Comparison of ENCODE assay signal across 15 cellular contexts in the genomic region with DNA sequence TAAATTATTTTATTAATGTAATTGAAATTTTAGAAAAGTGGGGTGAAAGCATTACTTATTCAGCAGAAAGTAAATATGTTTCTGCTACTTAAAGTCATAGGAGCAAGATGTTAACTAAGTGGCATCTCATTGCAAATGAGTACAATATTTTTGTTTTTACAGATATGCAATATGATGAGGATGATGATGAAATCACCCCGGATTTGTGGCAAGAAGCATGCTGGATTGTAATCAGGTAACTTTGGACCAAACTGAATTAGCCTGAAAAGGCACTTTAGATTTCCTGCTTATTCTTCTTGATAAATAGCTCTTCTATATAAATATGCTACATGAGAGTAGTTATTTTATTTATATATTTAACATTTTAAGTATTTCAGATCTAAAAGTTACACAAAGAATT. TPM values are rescaled to one million over a fixed set of nuclear protein-coding genes. Genes with fewer than 3 reads are reported as not detected.
DNase-seq lines count a peak whose midpoint lies in the region; ATAC-seq and TF ChIP-seq lines count a peak whose summit lies in the region.
"Had no signal": no experiment of that assay in that cellular context is flagged by ENCODE, and none has a peak within 500 bp of the region (broad histone marks: within the 10 kb centered on the region; RNA-seq: fewer than 3 reads in every experiment).

No MANE protein-coding gene starts in this region.

- H3K79me1 ChIP-seq in IMR-90 (ENCODE audit: low read depth in 1 of 2, low read length in 2 of 2) = peaks cover 20 to 46% of the 10 kb centered on the region in 2 experiments

- H2AK5ac ChIP-seq in IMR-90 (ENCODE audit: low read depth, low read length) = no peak overlapping the region

- POLR2A ChIA-PET in IMR-90 (lab: Charles Lee; ENCODE audit: unreplicated experiment) = no interaction called here

- no peak for TF ChIP-seq CTCF in IMR-90 (conservative IDR thresholded peaks at IDR 0.05; ENCODE audit: low read depth, low read length)
- no peak for TF ChIP-seq CTCF in osteocyte (IDR thresholded peaks at IDR 0.05)

- H3K9me1 ChIP-seq in IMR-90 (ENCODE audit: insufficient read depth, low read length) = peaks cover 7% of the 10 kb centered on the region

- peaks cover 20% of the 10 kb centered on the region for H3K4me1 Mint-ChIP-seq in osteocyte (ENCODE audit: unreplicated experiment)

- no peak overlapping the region for H2BK5ac ChIP-seq in IMR-90 (ENCODE audit: low read depth, low read length, poor library complexity, severe bottlenecking)

- no peak overlapping the region for H3K23ac ChIP-seq in IMR-90 (ENCODE audit: low read depth, low read length)

- H3K36me3 Mint-ChIP-seq in osteocyte (ENCODE audit: unreplicated experiment) = peaks cover 35% of the 10 kb centered on the region

- no peak overlapping the region for H3K27ac Mint-ChIP-seq in osteocyte (ENCODE audit: unreplicated experiment)

- no peak overlapping the region for H3K9ac ChIP-seq in IMR-90 (ENCODE audit: low read depth, low read length)
- no peak overlapping the region for H3K9ac ChIP-seq in adipocyte (ENCODE audit: low read length)
- H3K9ac ChIP-seq: GM23248 had no signal

- H3K56ac ChIP-seq in IMR-90 (ENCODE audit: extremely low read depth, insufficient read depth, low read length) = no peak overlapping the region

- no peaks in the 10 kb centered on the region for H3K9me3 Mint-ChIP-seq in osteocyte (ENCODE audit: unreplicated experiment)
- H3K9me3 Mint-ChIP-seq: CD4-positive, alpha-beta memory T cell had no signal

- no peak overlapping the region for H2BK20ac ChIP-seq in IMR-90 (ENCODE audit: low read depth, low read length)

- no peaks in the 10 kb centered on the region for H3K27me3 Mint-ChIP-seq in osteocyte (ENCODE audit: unreplicated experiment)
- H3K27me3 Mint-ChIP-seq: CD4-positive, alpha-beta memory T cell had no signal

- no peak for TF ChIP-seq RAD21 in IMR-90 (IDR thresholded peaks at IDR 0.05; ENCODE audit: low read length)

- no peak overlapping the region for H3K27ac ChIP-seq in IMR-90 (ENCODE audit: insufficient read depth, low read length)
- H3K27ac ChIP-seq: GM23248 had no signal

- H3K4me3 ChIP-seq in IMR-90 (ENCODE audit: insufficient read depth, low read depth, low read length) = no peak overlapping the region
- H3K4me3 ChIP-seq in adipocyte (ENCODE audit: low read length) = no peak overlapping the region
- H3K4me3 ChIP-seq: GM23248 had no signal

- no peak overlapping the region for H2AFZ ChIP-seq in IMR-90 (replicated peaks; ENCODE audit: low read length, poor library complexity)
- H2AFZ ChIP-seq: GM23248 had no signal

- H3K9me3 ChIP-seq in IMR-90 (ENCODE audit: control insufficient read depth, insufficient read depth, low read length) (no peaks in the 10 kb centered on the region), adipocyte (ENCODE audit: control insufficient read depth, low read length) (no peaks in the 10 kb centered on the region)

- dilution Hi-C loops in IMR-90 (cut with HindIII; ENCODE audit: low sequenced_read_pairs, unreplicated experiment) = no loop called here

- no TSS peak for BruUV-seq in IMR-90 (replicated peaks; lab: Mats Ljungman, UMichigan)

- no CpG with 5 or more reads among the region's 1 CpG for WGBS in IMR-90 (ENCODE audit: extremely low coverage in 2 of 2, insufficient read length in 1 of 2), 2 experiments

- ATAC-seq in IMR-90 (ENCODE audit: low read depth) (no peak), HG02870 (IDR thresholded peaks at IDR 0.05; ENCODE audit: unreplicated experiment) (no peak), GM21825 (IDR thresholded peaks at IDR 0.05; ENCODE audit: unreplicated experiment) (no peak)

- H3K36me3 ChIP-seq in IMR-90 (ENCODE audit: control insufficient read depth, insufficient read depth, low read length) (peaks cover 29% of the 10 kb centered on the region), adipocyte (ENCODE audit: control insufficient read depth, insufficient read depth, low read length, severe bottlenecking) (peaks cover 66% of the 10 kb centered on the region)

- H3K4me1 ChIP-seq in IMR-90 (ENCODE audit: control insufficient read depth, insufficient read depth, low read length) (no peaks in the 10 kb centered on the region), adipocyte (ENCODE audit: control insufficient read depth, insufficient read depth, low read length) (peaks cover 13% of the 10 kb centered on the region)

- H3K14ac ChIP-seq in IMR-90 (replicated peaks; ENCODE audit: low read depth, low read length) = no peak overlapping the region

- H2BK120ac ChIP-seq in IMR-90 (ENCODE audit: low read depth, low read length) = no peak overlapping the region

- H4K5ac ChIP-seq in IMR-90 (ENCODE audit: low read depth, low read length) = no peak overlapping the region

- no peak overlapping the region for H3K4me2 ChIP-seq in IMR-90 (ENCODE audit: low read depth, low read length)

- no peak overlapping the region for H2AK9ac ChIP-seq in IMR-90 (replicated peaks; ENCODE audit: low read depth, low read length, poor library complexity)

- intact Hi-C loops in IMR-90 (cut with micrococcal nuclease) = no loop called here

- no peak for TF ChIP-seq POLR2A in IMR-90 (IDR thresholded peaks at IDR 0.05; ENCODE audit: low read depth, low read length)
- TF ChIP-seq POLR2A in erythroblast (IDR thresholded peaks at IDR 0.05; ENCODE audit: low read length) = no peak

- H3K18ac ChIP-seq in IMR-90 (ENCODE audit: low read depth, low read length) = no peak overlapping the region

- H4K20me1 ChIP-seq in IMR-90 (ENCODE audit: insufficient read depth, low read length) = peaks cover 50% of the 10 kb centered on the region

- no peak overlapping the region for H2BK15ac ChIP-seq in IMR-90 (ENCODE audit: low read depth, low read length)

- no peak overlapping the region for H4K91ac ChIP-seq in IMR-90 (ENCODE audit: insufficient read depth, low read depth, low read length)

- DNase-seq in IMR-90 (no peak), adipocyte (ENCODE audit: low read depth) (peak; percentile 27), erythroblast (lab: John Stamatoyannopoulos, UW) (peak; percentile 4 to 67), osteocyte (ENCODE audit: extremely low spot score, unreplicated experiment) (no peak)
- DNase-seq: C1 segment of cervical spinal cord; Calu3; CD4-positive, alpha-beta memory T cell; COR-L47; DMS53; DMS79 treated with DMSO at 0.1 percent for 48 hours; GM23248; H7; HCEC 1CT had no signal

- in situ Hi-C loops in IMR-90 (cut with MboI; ENCODE audit: low sequenced_read_pairs) = no loop called here

- H3K4ac ChIP-seq in IMR-90 (ENCODE audit: low read depth, low read length) = no peak overlapping the region

- H3K27me3 ChIP-seq in IMR-90 (ENCODE audit: control insufficient read depth, insufficient read depth, low read length) (no peaks in the 10 kb centered on the region), adipocyte (replicated peaks; ENCODE audit: control insufficient read depth, insufficient read depth, low read length) (no peaks in the 10 kb centered on the region)

- H4K8ac ChIP-seq in IMR-90 (ENCODE audit: low read depth in 2 of 2, low read length in 2 of 2) = no peak overlapping the region

- CTCF ChIA-PET in IMR-90 (lab: Yijun Ruan, JAX) = no interaction called here

- no peak overlapping the region for H3K4me3 Mint-ChIP-seq in osteocyte (ENCODE audit: unreplicated experiment)
- H3K4me3 Mint-ChIP-seq: CD4-positive, alpha-beta memory T cell had no signal

TF ChIP-seq in IMR-90, 13 proteins besides CTCF, POLR2A, EP300 and RAD21:
- TF ChIP-seq MAZ (IDR thresholded peaks at IDR 0.05; ENCODE audit: borderline replicate concordance, low read depth, low read length) = no peak
- TF ChIP-seq CHD1 (IDR thresholded peaks at IDR 0.05; ENCODE audit: low read depth, low read length) = no peak
- peak; percentile 53; the same call in 1 of the 2 replicates for TF ChIP-seq CEBPB (IDR thresholded peaks at IDR 0.05; ENCODE audit: low read depth, low read length)
- TF ChIP-seq FOS (IDR thresholded peaks at IDR 0.05; ENCODE audit: low read depth, low read length) = no peak
- TF ChIP-seq SMC3 (IDR thresholded peaks at IDR 0.05; ENCODE audit: low read depth, low read length) = no peak
- TF ChIP-seq, protein P1, sequence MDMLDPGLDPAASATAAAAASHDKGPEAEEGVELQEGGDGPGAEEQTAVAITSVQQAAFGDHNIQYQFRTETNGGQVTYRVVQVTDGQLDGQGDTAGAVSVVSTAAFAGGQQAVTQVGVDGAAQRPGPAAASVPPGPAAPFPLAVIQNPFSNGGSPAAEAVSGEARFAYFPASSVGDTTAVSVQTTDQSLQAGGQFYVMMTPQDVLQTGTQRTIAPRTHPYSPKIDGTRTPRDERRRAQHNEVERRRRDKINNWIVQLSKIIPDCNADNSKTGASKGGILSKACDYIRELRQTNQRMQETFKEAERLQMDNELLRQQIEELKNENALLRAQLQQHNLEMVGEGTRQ (IDR thresholded peaks at IDR 0.05; ENCODE audit: low read depth, low read length) = no peak

RNA-seq across cellular contexts. Expression of gene POLR2B, which starts 7.5 kb away (rescaled TPM):
- total RNA-seq in IMR-90 (2012; rRNA removed) (106 and 172 TPM in 2 replicates), osteocyte (74.2 and 79.4 TPM in 2 replicates)
- polyA plus RNA-seq in IMR-90 (2012; rRNA removed) = 62.3 and 74.0 TPM in 2 replicates
- 10.9 and 13.0 TPM in 2 replicates for polyA plus RNA-seq in IMR-90 (2012; cell fraction: cytosol; rRNA removed)
- 21.0 and 96.7 TPM in 2 replicates for polyA plus RNA-seq in IMR-90 (2012; cell fraction: nucleus; rRNA removed; ENCODE audit: low replicate concordance)

RNA-seq across cellular contexts. Expression of gene NOA1, which starts 8.8 kb away (rescaled TPM):
- 9.7 and 10.4 TPM in 2 replicates for total RNA-seq in IMR-90 (2012; rRNA removed)
- polyA plus RNA-seq in IMR-90 (2012; rRNA removed) = 10.8 and 12.1 TPM in 2 replicates
- 6.4 and 10.7 TPM in 2 replicates for polyA plus RNA-seq in IMR-90 (2012; cell fraction: cytosol; rRNA removed)
- polyA plus RNA-seq in IMR-90 (2012; cell fraction: nucleus; rRNA removed; ENCODE audit: low replicate concordance) = 6.3 and 7.8 TPM in 2 replicates
- 20.7 and 21.6 TPM in 2 replicates for total RNA-seq in osteocyte

Comparison
In these comparisons a context has a peak if more than half of its experiments do, and no peak if none do; other contexts are left out.
1. DNase-seq: peak in adipocyte (single experiment) and erythroblast (2 of 2); none in IMR-90 (single experiment) and osteocyte (single experiment).